8 cellular contexts compared by ENCODE assay signal in the genomic region with DNA sequence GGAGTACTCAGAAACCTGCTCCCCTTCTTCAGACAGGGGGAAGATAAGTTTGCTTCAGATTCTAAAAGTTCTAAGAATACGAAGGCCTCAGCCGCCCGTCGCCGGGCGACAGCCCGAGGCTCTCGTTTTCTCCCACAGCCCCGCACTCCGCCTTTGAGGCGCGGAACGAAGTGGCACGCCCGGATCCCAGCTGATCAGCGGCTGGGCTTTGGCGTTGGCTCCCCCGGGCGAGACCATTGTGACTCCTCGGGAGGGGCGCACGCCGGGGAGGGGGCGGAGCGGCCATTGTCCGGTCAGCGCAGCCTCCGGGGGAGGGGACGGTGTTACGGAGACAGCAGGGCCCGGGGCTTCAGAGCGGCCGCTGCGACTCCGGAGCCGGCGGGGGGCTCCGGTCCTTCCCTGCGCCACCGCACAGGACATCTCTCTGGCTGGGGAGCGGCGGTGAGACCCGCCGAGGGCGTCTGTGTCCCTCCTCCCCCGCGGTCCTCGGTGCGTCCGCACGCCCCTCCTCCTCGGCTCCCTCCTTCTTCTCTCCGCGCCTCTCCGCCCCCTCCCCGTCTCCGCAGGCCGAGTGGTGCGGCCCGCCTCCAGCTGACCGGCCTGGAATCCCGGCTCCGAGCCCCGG. TPM values are rescaled to one million over a fixed set of nuclear protein-coding genes. Genes with fewer than 3 reads are reported as not detected.
DNase-seq lines count a peak whose midpoint lies in the region; ATAC-seq and TF ChIP-seq lines count a peak whose summit lies in the region.

A gene with protein sequence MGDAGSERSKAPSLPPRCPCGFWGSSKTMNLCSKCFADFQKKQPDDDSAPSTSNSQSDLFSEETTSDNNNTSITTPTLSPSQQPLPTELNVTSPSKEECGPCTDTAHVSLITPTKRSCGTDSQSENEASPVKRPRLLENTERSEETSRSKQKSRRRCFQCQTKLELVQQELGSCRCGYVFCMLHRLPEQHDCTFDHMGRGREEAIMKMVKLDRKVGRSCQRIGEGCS (plus strand): TSS at position 551 of the 625 bp plus-strand sequence. CDS start 219 bp downstream, outside the sequence.

- DNase-seq in CD1c-positive myeloid dendritic cell (ENCODE audit: extremely low spot score) (peak; percentile 97), NCI-H82 (lab: John Stamatoyannopoulos, UW) (peak; percentile 98), dermis microvascular lymphatic vessel endothelial cell (ENCODE audit: low read depth in 2 of 2) (peak; percentile 91 to 97)
- DNase-seq in activated CD4-positive, alpha-beta memory T cell treated with anti-CD3 and anti-CD28 coated beads for 36 hours = peak; percentile 96
- peak; percentile 86 for DNase-seq in stimulated activated CD4-positive, alpha-beta T cell treated with anti-CD3 and anti-CD28 coated beads, Interleukin-4, amount 100 ng/mL, for 1 hour

- no peaks in the 10 kb centered on the region for H3K9me3 ChIP-seq in liver (ENCODE audit: control insufficient read depth in 4 of 4, low read length in 3 of 4)

- peaks cover 52% of the 10 kb centered on the region for H3K4me1 Mint-ChIP-seq in activated CD4-positive, alpha-beta memory T cell treated with anti-CD3 and anti-CD28 coated beads for 36 hours (ENCODE audit: low read depth)

- no peaks in the 10 kb centered on the region for H3K27me3 Mint-ChIP-seq in activated CD4-positive, alpha-beta memory T cell treated with anti-CD3 and anti-CD28 coated beads for 36 hours

- H3K4me3 ChIP-seq in liver (ENCODE audit: low read depth in 1 of 3, low read length in 3 of 3) = peak within 1 kb of the TSS; percentile 78 to 87 (median 80)

- intact Hi-C loops in activated CD4-positive, alpha-beta memory T cell treated with anti-CD3 and anti-CD28 coated beads for 36 hours (cut with micrococcal nuclease) = loop anchor here (1.0 to 5.0 kb wide), 6 partner anchors 18 to 1293 kb away; a partner anchor contains a TSS

- peak within 1 kb of the TSS; percentile 92 for H3K4me3 Mint-ChIP-seq in activated CD4-positive, alpha-beta memory T cell treated with anti-CD3 and anti-CD28 coated beads for 36 hours

- no peaks in the 10 kb centered on the region for H3K36me3 ChIP-seq in liver (ENCODE audit: control insufficient read depth in 4 of 4, insufficient read depth in 3 of 4, low read depth in 1 of 4, low read length in 3 of 4)

- CTCF ChIA-PET in activated CD4-positive, alpha-beta memory T cell treated with anti-CD3 and anti-CD28 coated beads for 36 hours (lab: Charles Lee) = interaction anchor here (0.8 to 1.9 kb wide), 5 partner anchors 26 to 114 kb away, joined by 3 to 12 read pairs (median 3); no protein-coding TSS in a partner anchor

- no peaks in the 10 kb centered on the region for H3K9me3 Mint-ChIP-seq in activated CD4-positive, alpha-beta memory T cell treated with anti-CD3 and anti-CD28 coated beads for 36 hours

- ATAC-seq in GM19452 (IDR thresholded peaks at IDR 0.05; ENCODE audit: unreplicated experiment) (peak; percentile 83), HG03575 (IDR thresholded peaks at IDR 0.05; ENCODE audit: extremely low read depth, insufficient number of reproducible peaks, low FRiP score, unreplicated experiment) (peak; percentile 44)

- POLR2A ChIA-PET in activated CD4-positive, alpha-beta memory T cell treated with anti-CD3 and anti-CD28 coated beads for 36 hours (lab: Charles Lee) = interaction anchor here (0.6 to 1.8 kb wide), 10 partner anchors 8 to 163 kb away, joined by 3 to 10 read pairs (median 3); a partner anchor contains a TSS

- peak within 1 kb of the TSS; percentile 93 for H3K27ac Mint-ChIP-seq in activated CD4-positive, alpha-beta memory T cell treated with anti-CD3 and anti-CD28 coated beads for 36 hours

- H3K27me3 ChIP-seq in liver (ENCODE audit: control insufficient read depth in 4 of 4, insufficient read depth in 4 of 4, low read length in 3 of 4) = no peaks in the 10 kb centered on the region

- no peak for TF ChIP-seq CTCF in liver (IDR thresholded peaks at IDR 0.05; ENCODE audit: low read depth, low read length, missing input control)

- WGBS in liver = under 1% methylated on average over 64 of the region's 64 CpGs

- H3K9ac ChIP-seq in liver (ENCODE audit: low read depth in 1 of 2, low read length in 2 of 2) = peak within 1 kb of the TSS; percentile 95 to 96

- TF ChIP-seq RAD21 in liver (IDR thresholded peaks at IDR 0.05) = peak; percentile 2 to 6

- H3K4me1 ChIP-seq in liver (ENCODE audit: control insufficient read depth in 4 of 4, insufficient read depth in 4 of 4, low read length in 3 of 4) = peaks cover 22 to 54% (median 39%) of the 10 kb centered on the region in 4 donors

- peaks cover 4% of the 10 kb centered on the region for H3K36me3 Mint-ChIP-seq in activated CD4-positive, alpha-beta memory T cell treated with anti-CD3 and anti-CD28 coated beads for 36 hours

- H3K27ac ChIP-seq in liver (ENCODE audit: low read depth in 1 of 2, low read length in 2 of 2) = peak within 1 kb of the TSS; percentile 96 to 97

TF ChIP-seq in liver, 16 proteins besides CTCF, POLR2A, EP300 and RAD21:
- peak; percentile 13 to 17 for TF ChIP-seq EGR1 (IDR thresholded peaks at IDR 0.05; ENCODE audit: low read depth in 2 of 2)
- TF ChIP-seq FOXA1 (IDR thresholded peaks at IDR 0.05) = no peak
- no peak for TF ChIP-seq FOXA2 (IDR thresholded peaks at IDR 0.05)
- TF ChIP-seq, protein P1, sequence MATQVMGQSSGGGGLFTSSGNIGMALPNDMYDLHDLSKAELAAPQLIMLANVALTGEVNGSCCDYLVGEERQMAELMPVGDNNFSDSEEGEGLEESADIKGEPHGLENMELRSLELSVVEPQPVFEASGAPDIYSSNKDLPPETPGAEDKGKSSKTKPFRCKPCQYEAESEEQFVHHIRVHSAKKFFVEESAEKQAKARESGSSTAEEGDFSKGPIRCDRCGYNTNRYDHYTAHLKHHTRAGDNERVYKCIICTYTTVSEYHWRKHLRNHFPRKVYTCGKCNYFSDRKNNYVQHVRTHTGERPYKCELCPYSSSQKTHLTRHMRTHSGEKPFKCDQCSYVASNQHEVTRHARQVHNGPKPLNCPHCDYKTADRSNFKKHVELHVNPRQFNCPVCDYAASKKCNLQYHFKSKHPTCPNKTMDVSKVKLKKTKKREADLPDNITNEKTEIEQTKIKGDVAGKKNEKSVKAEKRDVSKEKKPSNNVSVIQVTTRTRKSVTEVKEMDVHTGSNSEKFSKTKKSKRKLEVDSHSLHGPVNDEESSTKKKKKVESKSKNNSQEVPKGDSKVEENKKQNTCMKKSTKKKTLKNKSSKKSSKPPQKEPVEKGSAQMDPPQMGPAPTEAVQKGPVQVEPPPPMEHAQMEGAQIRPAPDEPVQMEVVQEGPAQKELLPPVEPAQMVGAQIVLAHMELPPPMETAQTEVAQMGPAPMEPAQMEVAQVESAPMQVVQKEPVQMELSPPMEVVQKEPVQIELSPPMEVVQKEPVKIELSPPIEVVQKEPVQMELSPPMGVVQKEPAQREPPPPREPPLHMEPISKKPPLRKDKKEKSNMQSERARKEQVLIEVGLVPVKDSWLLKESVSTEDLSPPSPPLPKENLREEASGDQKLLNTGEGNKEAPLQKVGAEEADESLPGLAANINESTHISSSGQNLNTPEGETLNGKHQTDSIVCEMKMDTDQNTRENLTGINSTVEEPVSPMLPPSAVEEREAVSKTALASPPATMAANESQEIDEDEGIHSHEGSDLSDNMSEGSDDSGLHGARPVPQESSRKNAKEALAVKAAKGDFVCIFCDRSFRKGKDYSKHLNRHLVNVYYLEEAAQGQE (IDR thresholded peaks at IDR 0.05) = peak; percentile 48
- TF ChIP-seq, protein P2, sequence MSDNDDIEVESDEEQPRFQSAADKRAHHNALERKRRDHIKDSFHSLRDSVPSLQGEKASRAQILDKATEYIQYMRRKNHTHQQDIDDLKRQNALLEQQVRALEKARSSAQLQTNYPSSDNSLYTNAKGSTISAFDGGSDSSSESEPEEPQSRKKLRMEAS (IDR thresholded peaks at IDR 0.05) = peak; percentile 69
- TF ChIP-seq, protein P3, sequence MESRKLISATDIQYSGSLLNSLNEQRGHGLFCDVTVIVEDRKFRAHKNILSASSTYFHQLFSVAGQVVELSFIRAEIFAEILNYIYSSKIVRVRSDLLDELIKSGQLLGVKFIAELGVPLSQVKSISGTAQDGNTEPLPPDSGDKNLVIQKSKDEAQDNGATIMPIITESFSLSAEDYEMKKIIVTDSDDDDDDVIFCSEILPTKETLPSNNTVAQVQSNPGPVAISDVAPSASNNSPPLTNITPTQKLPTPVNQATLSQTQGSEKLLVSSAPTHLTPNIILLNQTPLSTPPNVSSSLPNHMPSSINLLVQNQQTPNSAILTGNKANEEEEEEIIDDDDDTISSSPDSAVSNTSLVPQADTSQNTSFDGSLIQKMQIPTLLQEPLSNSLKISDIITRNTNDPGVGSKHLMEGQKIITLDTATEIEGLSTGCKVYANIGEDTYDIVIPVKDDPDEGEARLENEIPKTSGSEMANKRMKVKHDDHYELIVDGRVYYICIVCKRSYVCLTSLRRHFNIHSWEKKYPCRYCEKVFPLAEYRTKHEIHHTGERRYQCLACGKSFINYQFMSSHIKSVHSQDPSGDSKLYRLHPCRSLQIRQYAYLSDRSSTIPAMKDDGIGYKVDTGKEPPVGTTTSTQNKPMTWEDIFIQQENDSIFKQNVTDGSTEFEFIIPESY (IDR thresholded peaks at IDR 0.05) = no peak
- TF ChIP-seq SP1 (IDR thresholded peaks at IDR 0.05) = peak; percentile 49
- TF ChIP-seq HNF4G (IDR thresholded peaks at IDR 0.05) = no peak
- TF ChIP-seq GABPA (IDR thresholded peaks at IDR 0.05 in 1 of 2, conservative IDR thresholded peaks at IDR 0.05 in 1 of 2) = no peak
- TF ChIP-seq JUND (IDR thresholded peaks at IDR 0.05) = no peak
- TF ChIP-seq TAF1 (conservative IDR thresholded peaks at IDR 0.05) = peak; percentile 38
- TF ChIP-seq, protein P4, sequence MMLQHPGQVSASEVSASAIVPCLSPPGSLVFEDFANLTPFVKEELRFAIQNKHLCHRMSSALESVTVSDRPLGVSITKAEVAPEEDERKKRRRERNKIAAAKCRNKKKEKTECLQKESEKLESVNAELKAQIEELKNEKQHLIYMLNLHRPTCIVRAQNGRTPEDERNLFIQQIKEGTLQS (IDR thresholded peaks at IDR 0.05) = no peak
- TF ChIP-seq YY1 (IDR thresholded peaks at IDR 0.05) = peak; percentile 94
- peak in 1 of 2 donors; percentile 1 for TF ChIP-seq HNF4A (conservative IDR thresholded peaks at IDR 0.05)
- no peak for TF ChIP-seq RXRA (IDR thresholded peaks at IDR 0.05)

RNA-seq across cellular contexts. Expression of the gene that starts here (rescaled TPM):
- 10 to 100 TPM; 35.1 to 36.4 TPM for total RNA-seq in activated CD4-positive, alpha-beta memory T cell treated with anti-CD3 and anti-CD28 coated beads for 36 hours
- total RNA-seq in dermis microvascular lymphatic vessel endothelial cell = 11.7 and 24.9 TPM in 2 replicates
- 10 to 100 TPM; 17.8 to 28.4 TPM for total RNA-seq in liver
- polyA plus RNA-seq in liver = 10 to 100 TPM in 1 of 2 donors, 1 to 10 TPM in 1; 7.7 to 37.5 TPM

Comparison
In these comparisons a context has a peak if more than half of its experiments do, and no peak if none do; other contexts are left out.
1. Peak in every context shown above with its lines: DNase-seq, ATAC-seq, H3K4me3 ChIP-seq and H3K27ac ChIP-seq.